In the genomic region with DNA sequence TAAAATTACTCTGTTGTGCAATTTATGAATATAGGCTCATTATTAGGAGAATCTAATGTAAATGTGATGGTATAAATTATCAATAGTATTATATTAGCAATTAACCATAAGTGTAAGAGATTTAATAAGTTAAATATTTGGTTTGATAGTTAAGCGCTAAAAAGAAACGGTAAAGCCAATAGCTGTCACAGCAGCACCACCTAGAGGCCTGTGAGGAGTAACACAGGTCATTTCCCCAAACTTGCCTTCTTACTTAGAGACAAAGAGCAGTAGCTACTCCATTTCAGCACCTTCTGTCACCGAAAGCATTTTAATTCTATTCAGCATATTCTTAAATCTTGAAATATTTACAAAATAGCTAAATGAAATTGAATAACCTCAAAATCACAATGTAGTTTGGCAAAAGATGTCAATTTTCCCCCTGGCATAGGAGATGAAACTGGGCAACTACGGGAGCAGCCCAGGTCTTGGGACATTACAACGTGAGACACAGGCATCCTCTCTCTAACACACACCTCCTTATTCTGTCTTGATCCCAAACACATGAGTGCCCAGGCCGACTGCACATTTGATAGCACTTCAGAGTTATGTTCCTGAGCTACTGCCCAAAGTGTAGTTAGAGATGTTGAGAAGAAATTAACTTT, we compare ENCODE assay signal across 8 cellular contexts. TPM values are rescaled to one million over a fixed set of nuclear protein-coding genes. Genes with fewer than 3 reads are reported as not detected.
DNase-seq lines count a peak whose midpoint lies in the region; ATAC-seq and TF ChIP-seq lines count a peak whose summit lies in the region.

No MANE protein-coding gene starts in this region.

- H3K27me3 ChIP-seq in colonic mucosa: no peaks in the 10 kb centered on the region

- DNase-seq in DMS79 (lab: John Stamatoyannopoulos, UW) (peak; percentile 11), NCI-H1694 treated with DMSO at 0.1 percent for 48 hours (lab: John Stamatoyannopoulos, UW) (peak; percentile 65), activated B cell treated with CpG ODN at 0.5 μM for 24 hours (peak; percentile 20), colonic mucosa (peak; percentile 54), lung microvascular endothelial cell (ENCODE audit: low read depth in 2 of 2) (peak; percentile 75 to 76)
- peak; percentile 8 to 20 for DNase-seq in stimulated activated CD8-positive, alpha-beta memory T cell treated with anti-CD3 and anti-CD28 coated beads, Interleukin-4, amount 100 ng/mL, for 4 hours (ENCODE audit: low read depth in 2 of 2, low spot score in 1 of 2)

- H3K27me3 Mint-ChIP-seq in activated B cell treated with CpG ODN at 0.5 μM for 24 hours: no peaks in the 10 kb centered on the region

- no peaks in the 10 kb centered on the region for H3K9me3 ChIP-seq in colonic mucosa

- no peak overlapping the region for H3K9ac ChIP-seq in colonic mucosa (ENCODE audit: low read depth in 2 of 2, low read length in 2 of 2)

- CTCF ChIA-PET in activated B cell treated with CpG ODN at 0.5 μM for 24 hours (lab: Charles Lee): interaction anchor here (0.6 to 3.1 kb wide), 10 partner anchors 9 to 1821 kb away, joined by 3 to 25 read pairs (median 4); no protein-coding TSS in a partner anchor

- no peak overlapping the region for H3K4me3 Mint-ChIP-seq in activated B cell treated with CpG ODN at 0.5 μM for 24 hours

- no peaks in the 10 kb centered on the region for H3K36me3 ChIP-seq in colonic mucosa

- ATAC-seq in GM21619 (IDR thresholded peaks at IDR 0.05; ENCODE audit: unreplicated experiment): peak; percentile 75
- peak; percentile 86 for ATAC-seq in activated B cell treated with CpG ODN at 0.5 μM for 24 hours (ENCODE audit: low read depth)
- no peak for ATAC-seq in GM18519 (IDR thresholded peaks at IDR 0.05; ENCODE audit: low FRiP score, unreplicated experiment)

- TF ChIP-seq CTCF in activated B cell treated with CpG ODN at 0.5 μM for 24 hours (IDR thresholded peaks at IDR 0.05) (peak; percentile 90), colonic mucosa (IDR thresholded peaks at IDR 0.05) (peak; percentile 85)

- intact Hi-C loops in activated B cell treated with CpG ODN at 0.5 μM for 24 hours (cut with micrococcal nuclease) (loop anchor here (1.0 to 5.0 kb wide), 3 partner anchors 298 to 924 kb away; partner anchors contain the start of gene MAF), colonic mucosa (cut with DNase I) (loop anchor here (5.0 kb wide), 1 partner anchor 301 kb away; no protein-coding TSS in a partner anchor)

- no peak overlapping the region for H3K27ac ChIP-seq in colonic mucosa

- H3K4me1 Mint-ChIP-seq in activated B cell treated with CpG ODN at 0.5 μM for 24 hours: no peaks in the 10 kb centered on the region

- H3K4me3 ChIP-seq in colonic mucosa: no peak overlapping the region

- H3K4me1 ChIP-seq in colonic mucosa: no peaks in the 10 kb centered on the region

- POLR2A ChIA-PET in activated B cell treated with CpG ODN at 0.5 μM for 24 hours (lab: Charles Lee): no interaction called here

- H3K27ac Mint-ChIP-seq in activated B cell treated with CpG ODN at 0.5 μM for 24 hours: no peak overlapping the region

- no peaks in the 10 kb centered on the region for H3K36me3 Mint-ChIP-seq in activated B cell treated with CpG ODN at 0.5 μM for 24 hours (ENCODE audit: low read depth)

- no peaks in the 10 kb centered on the region for H3K9me3 Mint-ChIP-seq in activated B cell treated with CpG ODN at 0.5 μM for 24 hours

RNA-seq across cellular contexts. Expression of gene DYNLRB2, which starts 14.3 kb away (rescaled TPM):
- 0.71 TPM in 1 of 2 replicates, not detected in the other for total RNA-seq in activated B cell treated with CpG ODN at 0.5 μM for 24 hours
- total RNA-seq in colonic mucosa: not detected
- total RNA-seq in lung microvascular endothelial cell: 0.20 and 0.22 TPM in 2 replicates

Comparison
In these comparisons a context has a peak if more than half of its experiments do, and no peak if none do; other contexts are left out.
1. DNase-seq: peak in every context shown above with its lines; median percentile 76 in lung microvascular endothelial cell; 65 in NCI-H1694 treated with DMSO at 0.1 percent for 48 hours; 54 in colonic mucosa; 20 in activated B cell treated with CpG ODN at 0.5 μM for 24 hours; 14 in stimulated activated CD8-positive, alpha-beta memory T cell treated with anti-CD3 and anti-CD28 coated beads, Interleukin-4, amount 100 ng/mL, for 4 hours; 11 in DMS79.